10 cellular contexts compared by ENCODE assay signal in genomic region chr5:79795764-79796398, GRCh38.
DNase-seq lines count a peak whose midpoint lies in the region; ATAC-seq and TF ChIP-seq lines count a peak whose summit lies in the region.
"Had no signal": no experiment of that assay in that cellular context is flagged by ENCODE, and none has a peak within 500 bp of the region (broad histone marks: within the 10 kb centered on the region; RNA-seq: fewer than 3 reads in every experiment).

No MANE protein-coding gene starts in this region.

- H3K9me3 ChIP-seq in heart right ventricle (no peaks in the 10 kb centered on the region), uterus (no peaks in the 10 kb centered on the region)

- H3K4me1 ChIP-seq in heart right ventricle (peaks cover 0 to 66% (median 17%) of the 10 kb centered on the region in 9 donors), uterus (no peaks in the 10 kb centered on the region)

- WGBS in heart right ventricle, 2 donors: 55 to 63% methylated on average over 8 of the region's 8 CpGs

- no peak overlapping the region for H3K4me3 Mint-ChIP-seq in natural killer cell

- no peak overlapping the region for H3K27ac Mint-ChIP-seq in natural killer cell

- H3K27me3 Mint-ChIP-seq in natural killer cell (ENCODE audit: low read depth in 2 of 2): peaks cover 0 to 4% of the 10 kb centered on the region in 2 donors

- no peaks in the 10 kb centered on the region for H3K9me3 Mint-ChIP-seq in natural killer cell

- H3K27me3 ChIP-seq in heart right ventricle (no peaks in the 10 kb centered on the region), uterus (no peaks in the 10 kb centered on the region)

- H3K36me3 ChIP-seq in heart right ventricle: peaks cover 0 to 97% (median 18%) of the 10 kb centered on the region in 9 donors
- H3K36me3 ChIP-seq in uterus: no peaks in the 10 kb centered on the region

- H3K27ac ChIP-seq in heart right ventricle (peak overlapping the region in 6 of 10 donors; percentile 41 to 77 (median 56)), uterus (no peak overlapping the region)

- peaks cover 1% of the 10 kb centered on the region in 2 donors for H3K4me1 Mint-ChIP-seq in natural killer cell

- DNase-seq in NCI-H2196 (lab: John Stamatoyannopoulos, UW; ENCODE audit: unreplicated experiment): peak; percentile 9
- DNase-seq in NCI-H2196 treated with DMSO at 0.1 percent for 48 hours (lab: John Stamatoyannopoulos, UW; ENCODE audit: unreplicated experiment): no peak
- DNase-seq in astrocyte of the cerebellum (ENCODE audit: low read depth): peak; percentile 48
- peak; percentile 55 to 71 for DNase-seq in heart right ventricle
- DNase-seq in uterus: peak; percentile 22 to 28
- DNase-seq in natural killer cell: no peak
- DNase-seq in activated CD4-positive, CD25-positive, alpha-beta regulatory T cell treated with anti-CD3 and anti-CD28 coated beads, Interleukin-2, amount 50 U/mL, for 72 hours: no peak
- no peak for DNase-seq in T-helper 1 cell
- DNase-seq: activated naive CD4-positive, alpha-beta T cell treated with anti-CD3 and anti-CD28 coated beads, Interleukin-2, amount 50 U/mL, for 16 hours; effector CD8-positive, alpha-beta T cell had no signal

- TF ChIP-seq POLR2A in uterus (IDR thresholded peaks at IDR 0.05): no peak

- intact Hi-C loops in heart right ventricle (cut with DNase I): no loop called here
- intact Hi-C loops in uterus (cut with DNase I; ENCODE audit: low total_unique reads): no loop called here
- intact Hi-C loops in natural killer cell (cut with micrococcal nuclease): no loop called here

- H3K4me3 ChIP-seq in astrocyte of the cerebellum (ENCODE audit: low read depth, low read length) (no peak overlapping the region), heart right ventricle (no peak overlapping the region), uterus (no peak overlapping the region)

- no peaks in the 10 kb centered on the region for H3K36me3 Mint-ChIP-seq in natural killer cell

- in situ Hi-C loops in astrocyte of the cerebellum (cut with HindIII; ENCODE audit: low sequenced_read_pairs): no loop called here

- TF ChIP-seq CTCF in astrocyte of the cerebellum (IDR thresholded peaks at IDR 0.05; ENCODE audit: low read depth, low read length, missing control alignments): no peak
- TF ChIP-seq CTCF in heart right ventricle (IDR thresholded peaks at IDR 0.05): no peak
- no peak for TF ChIP-seq CTCF in uterus (IDR thresholded peaks at IDR 0.05)
- TF ChIP-seq CTCF in natural killer cell (IDR thresholded peaks at IDR 0.05): no peak

- ATAC-seq in heart right ventricle (peak in 7 of 8 donors; percentile 10 to 89 (median 71)), natural killer cell (no peak)

Comparison
In these comparisons a context has a peak if more than half of its experiments do, and no peak if none do; other contexts are left out.
1. DNase-seq: peak in NCI-H2196 (single experiment), astrocyte of the cerebellum (single experiment), heart right ventricle (2 of 2) and uterus (2 of 2); none in NCI-H2196 treated with DMSO at 0.1 percent for 48 hours (single experiment), natural killer cell (single experiment), activated CD4-positive, CD25-positive, alpha-beta regulatory T cell treated with anti-CD3 and anti-CD28 coated beads, Interleukin-2, amount 50 U/mL, for 72 hours (single experiment) and T-helper 1 cell (0 of 5).
2. ATAC-seq: peak in heart right ventricle (7 of 8); none in natural killer cell (0 of 3).
3. H3K27ac ChIP-seq: peak in heart right ventricle (6 of 10); none in uterus (0 of 2).